Comparison of ENCODE assay signal across 1 cellular context in the genomic region with DNA sequence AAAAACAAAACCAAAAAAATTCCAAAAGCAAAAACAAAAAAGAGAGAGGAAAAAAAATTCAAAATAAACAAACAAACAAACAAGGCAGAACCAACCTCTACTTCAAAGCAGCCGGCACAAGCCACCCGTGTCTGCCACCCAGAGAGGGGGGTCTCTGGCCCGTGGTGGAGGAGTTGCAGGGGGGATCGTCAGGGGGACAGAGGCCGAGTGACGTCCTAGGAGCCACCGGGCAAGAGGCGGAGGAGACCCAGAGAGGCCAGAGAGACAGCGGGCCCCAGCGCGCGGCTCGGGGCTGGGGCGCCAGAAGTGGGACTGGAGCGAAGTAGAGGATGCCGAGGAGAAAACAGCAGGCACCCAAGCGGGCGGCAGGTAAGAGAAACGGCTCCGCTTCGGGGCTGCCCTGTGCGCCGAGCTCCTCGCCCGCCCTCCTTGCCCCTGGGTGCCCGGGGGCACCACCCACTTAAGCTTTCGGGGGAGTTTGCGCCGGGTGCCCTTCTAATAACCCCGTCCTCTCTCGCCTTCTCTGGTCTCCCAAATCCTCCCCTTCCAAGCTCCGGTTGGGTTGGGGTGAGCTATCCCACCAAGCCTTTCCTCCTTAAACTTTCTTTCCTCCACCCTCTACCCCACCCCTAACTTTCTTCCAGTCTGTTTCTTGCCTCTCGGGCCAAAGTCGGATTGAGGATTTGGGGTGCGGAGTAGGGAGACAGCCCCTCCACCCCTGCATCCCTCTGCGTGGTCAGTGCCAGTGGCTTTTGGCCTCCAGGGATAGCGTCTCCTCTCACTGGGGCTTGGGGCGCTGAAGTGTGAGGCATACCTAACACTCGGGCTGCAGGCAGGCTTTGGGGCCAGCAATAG.
TF ChIP-seq lines count a peak whose summit lies in the region.

No MANE protein-coding gene starts in this region.

TF ChIP-seq in SK-N-SH, 30 proteins besides CTCF, POLR2A, EP300 and RAD21 (continued from another document):
- TF ChIP-seq, protein P1, sequence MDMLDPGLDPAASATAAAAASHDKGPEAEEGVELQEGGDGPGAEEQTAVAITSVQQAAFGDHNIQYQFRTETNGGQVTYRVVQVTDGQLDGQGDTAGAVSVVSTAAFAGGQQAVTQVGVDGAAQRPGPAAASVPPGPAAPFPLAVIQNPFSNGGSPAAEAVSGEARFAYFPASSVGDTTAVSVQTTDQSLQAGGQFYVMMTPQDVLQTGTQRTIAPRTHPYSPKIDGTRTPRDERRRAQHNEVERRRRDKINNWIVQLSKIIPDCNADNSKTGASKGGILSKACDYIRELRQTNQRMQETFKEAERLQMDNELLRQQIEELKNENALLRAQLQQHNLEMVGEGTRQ (IDR thresholded peaks at IDR 0.05; ENCODE audit: borderline replicate concordance, low read depth, low read length) = no peak
